24 cellular contexts compared by ENCODE assay signal in genomic region chr12:40145896-40146295, GRCh38. TPM values are rescaled to one million over a fixed set of nuclear protein-coding genes. Genes with fewer than 3 reads are reported as not detected.
DNase-seq lines count a peak whose midpoint lies in the region; ATAC-seq and TF ChIP-seq lines count a peak whose summit lies in the region.
"Had no signal": no experiment of that assay in that cellular context is flagged by ENCODE, and none has a peak within 500 bp of the region (broad histone marks: within the 10 kb centered on the region; RNA-seq: fewer than 3 reads in every experiment).

No MANE protein-coding gene starts in this region.

- no peaks in the 10 kb centered on the region for H3K4me1 Mint-ChIP-seq in CD4-positive, alpha-beta T cell (ENCODE audit: low read depth)
- H3K4me1 Mint-ChIP-seq in activated T-helper 17 cell treated with anti-CD3 and anti-CD28 coated beads, Interleukin-2, amount 50 U/mL, for 72 hours = no peaks in the 10 kb centered on the region
- H3K4me1 Mint-ChIP-seq: activated naive CD8-positive, alpha-beta T cell treated with anti-CD3 and anti-CD28 coated beads for 36 hours had no signal

- no peak for TF ChIP-seq POLR2A in NB4 (IDR thresholded peaks at IDR 0.05; ENCODE audit: extremely low read depth, insufficient read length)

- no peak overlapping the region for H3K27ac ChIP-seq in CD4-positive, alpha-beta T cell (ENCODE audit: low read depth, low read length)
- H3K27ac ChIP-seq in heart right ventricle (no peak overlapping the region), substantia nigra (ENCODE audit: low read depth, low read length, poor library complexity, severe bottlenecking) (no peak overlapping the region)
- H3K27ac ChIP-seq: dorsolateral prefrontal cortex, KMS-11, right lobe of liver, tibial nerve had no signal

- peaks cover 0 to 5% (median 0%) of the 10 kb centered on the region in 9 donors for H3K4me1 ChIP-seq in heart right ventricle
- H3K4me1 ChIP-seq: right lobe of liver had no signal

- no peak overlapping the region for H3K27ac Mint-ChIP-seq in CD4-positive, alpha-beta T cell
- no peak overlapping the region for H3K27ac Mint-ChIP-seq in activated T-helper 17 cell treated with anti-CD3 and anti-CD28 coated beads, Interleukin-2, amount 50 U/mL, for 72 hours
- H3K27ac Mint-ChIP-seq: activated naive CD8-positive, alpha-beta T cell treated with anti-CD3 and anti-CD28 coated beads for 36 hours; CD8-positive, alpha-beta T cell had no signal

- ATAC-seq in CD4-positive, alpha-beta T cell (ENCODE audit: poor library complexity) = peak; percentile 15
- ATAC-seq in activated T-helper 17 cell treated with anti-CD3 and anti-CD28 coated beads, Interleukin-2, amount 50 U/mL, for 72 hours (replicated peaks) = peak; percentile 50
- ATAC-seq in heart right ventricle (no peak), HG03097 (IDR thresholded peaks at IDR 0.05; ENCODE audit: low FRiP score, unreplicated experiment) (no peak)
- ATAC-seq: CD8-positive, alpha-beta T cell; right lobe of liver had no signal

- TF ChIP-seq CTCF in CD4-positive, alpha-beta T cell (IDR thresholded peaks at IDR 0.05) = no peak
- TF ChIP-seq CTCF in NB4 (IDR thresholded peaks at IDR 0.05; ENCODE audit: low read depth, low read length) (no peak), heart right ventricle (IDR thresholded peaks at IDR 0.05) (no peak)

- CTCF ChIA-PET in CD4-positive, alpha-beta T cell (lab: Charles Lee) = no interaction called here

- H3K27me3 Mint-ChIP-seq in CD4-positive, alpha-beta T cell = peaks cover 9% of the 10 kb centered on the region
- H3K27me3 Mint-ChIP-seq in activated T-helper 17 cell treated with anti-CD3 and anti-CD28 coated beads, Interleukin-2, amount 50 U/mL, for 72 hours = no peaks in the 10 kb centered on the region

- no peaks in the 10 kb centered on the region for H3K9me3 Mint-ChIP-seq in CD4-positive, alpha-beta T cell
- no peaks in the 10 kb centered on the region for H3K9me3 Mint-ChIP-seq in activated T-helper 17 cell treated with anti-CD3 and anti-CD28 coated beads, Interleukin-2, amount 50 U/mL, for 72 hours
- H3K9me3 Mint-ChIP-seq: activated naive CD8-positive, alpha-beta T cell treated with anti-CD3 and anti-CD28 coated beads for 36 hours; CD8-positive, alpha-beta T cell had no signal

- H3K9me3 ChIP-seq in CD4-positive, alpha-beta T cell (ENCODE audit: control insufficient read depth, low read length) = no peaks in the 10 kb centered on the region
- no peaks in the 10 kb centered on the region for H3K9me3 ChIP-seq in heart right ventricle
- H3K9me3 ChIP-seq: right lobe of liver, tibial nerve had no signal

- POLR2A ChIA-PET in CD4-positive, alpha-beta T cell (lab: Charles Lee) = interaction anchor here (1.5 kb wide), 1 partner anchor 527 kb away, joined by 3 read pairs; the partner anchor contains the start of gene ABCD2

- H3K36me3 Mint-ChIP-seq in CD4-positive, alpha-beta T cell (ENCODE audit: low read depth) = no peaks in the 10 kb centered on the region
- no peaks in the 10 kb centered on the region for H3K36me3 Mint-ChIP-seq in activated T-helper 17 cell treated with anti-CD3 and anti-CD28 coated beads, Interleukin-2, amount 50 U/mL, for 72 hours (ENCODE audit: low read depth)
- H3K36me3 Mint-ChIP-seq: activated naive CD8-positive, alpha-beta T cell treated with anti-CD3 and anti-CD28 coated beads for 36 hours; CD8-positive, alpha-beta T cell had no signal

- DNase-seq in NCI-H2171 treated with DMSO at 0.1 percent for 48 hours (lab: John Stamatoyannopoulos, UW) = peak; percentile 22
- no peak for DNase-seq in NCI-H2171 (lab: John Stamatoyannopoulos, UW)
- DNase-seq in CD4-positive, alpha-beta T cell = no peak
- DNase-seq in NB4 (ENCODE audit: low read depth) = peak; percentile 37
- DNase-seq in heart right ventricle = no peak
- DNase-seq in substantia nigra (lab: John Stamatoyannopoulos, UW) = no peak
- DNase-seq: 8988T; activated naive CD8-positive, alpha-beta T cell treated with anti-CD3 and anti-CD28 coated beads for 36 hours; CD8-positive, alpha-beta T cell; cerebellar nuclear complex; dorsolateral prefrontal cortex; GF-D8; head of caudate nucleus; mammary epithelial cell; NCI-H1694 treated with DMSO at 0.1 percent for 48 hours; NCI-H2227 treated with DMSO at 0.1 percent for 48 hours; NCI-H748 treated with DMSO at 0.1 percent for 48 hours; right lobe of liver; SHP77; stimulated activated CD4-positive, alpha-beta T cell treated with anti-CD3 and anti-CD28 coated beads, Interleukin-4, amount 100 ng/mL, for 4 hours had no signal

- intact Hi-C loops in CD4-positive, alpha-beta T cell (cut with DNase I, micrococcal nuclease) = loop anchor here in 1 of 2 experiments (10.0 kb wide), 1 partner anchor 701 kb away; the partner anchor contains the start of gene KIF21A
- intact Hi-C loops in heart right ventricle (cut with DNase I) = no loop called here

- no peak overlapping the region for H3K4me3 Mint-ChIP-seq in CD4-positive, alpha-beta T cell
- no peak overlapping the region for H3K4me3 Mint-ChIP-seq in activated T-helper 17 cell treated with anti-CD3 and anti-CD28 coated beads, Interleukin-2, amount 50 U/mL, for 72 hours
- H3K4me3 Mint-ChIP-seq: activated naive CD8-positive, alpha-beta T cell treated with anti-CD3 and anti-CD28 coated beads for 36 hours; CD8-positive, alpha-beta T cell had no signal

- 64 to 65% methylated on average over 1 of the region's 1 CpG for WGBS in heart right ventricle, 2 donors

- H3K4me3 ChIP-seq in NB4 (ENCODE audit: low read depth, low read length) = no peak overlapping the region
- no peak overlapping the region for H3K4me3 ChIP-seq in heart right ventricle
- H3K4me3 ChIP-seq: dorsolateral prefrontal cortex, right lobe of liver, tibial nerve had no signal

- no peaks in the 10 kb centered on the region for H3K27me3 ChIP-seq in CD4-positive, alpha-beta T cell (ENCODE audit: control insufficient read depth, insufficient read depth, low read length)
- H3K27me3 ChIP-seq in heart right ventricle = no peaks in the 10 kb centered on the region
- H3K27me3 ChIP-seq: dorsolateral prefrontal cortex, right lobe of liver, tibial nerve had no signal

- no peaks in the 10 kb centered on the region for H3K36me3 ChIP-seq in heart right ventricle
- H3K36me3 ChIP-seq: right lobe of liver, tibial nerve had no signal

RNA-seq across cellular contexts. Expression of gene SLC2A13, which starts 40.0 kb away (rescaled TPM):
- total RNA-seq in CD4-positive, alpha-beta T cell = 1 to 10 TPM; 1.6 to 1.7 TPM
- total RNA-seq in activated T-helper 17 cell treated with anti-CD3 and anti-CD28 coated beads, Interleukin-2, amount 50 U/mL, for 72 hours = 1 to 10 TPM; 3.3 to 6.0 TPM
- 10 to 100 TPM in 6 of 10 donors, 1 to 10 TPM in 4; 7.3 to 14.2 (median 10.2) TPM for total RNA-seq in heart right ventricle
- 1 to 10 TPM; 2.6 to 3.1 TPM for polyA plus RNA-seq in heart right ventricle

Comparison
In these comparisons a context has a peak if more than half of its experiments do, and no peak if none do; other contexts are left out.
1. DNase-seq: peak in NCI-H2171 treated with DMSO at 0.1 percent for 48 hours (single experiment) and NB4 (single experiment); none in NCI-H2171 (single experiment), CD4-positive, alpha-beta T cell (0 of 10), heart right ventricle (0 of 2) and substantia nigra (0 of 49).
2. ATAC-seq: peak in CD4-positive, alpha-beta T cell (single experiment) and activated T-helper 17 cell treated with anti-CD3 and anti-CD28 coated beads, Interleukin-2, amount 50 U/mL, for 72 hours (single experiment); none in heart right ventricle (0 of 8) and HG03097 (single experiment).